In the genomic region with DNA sequence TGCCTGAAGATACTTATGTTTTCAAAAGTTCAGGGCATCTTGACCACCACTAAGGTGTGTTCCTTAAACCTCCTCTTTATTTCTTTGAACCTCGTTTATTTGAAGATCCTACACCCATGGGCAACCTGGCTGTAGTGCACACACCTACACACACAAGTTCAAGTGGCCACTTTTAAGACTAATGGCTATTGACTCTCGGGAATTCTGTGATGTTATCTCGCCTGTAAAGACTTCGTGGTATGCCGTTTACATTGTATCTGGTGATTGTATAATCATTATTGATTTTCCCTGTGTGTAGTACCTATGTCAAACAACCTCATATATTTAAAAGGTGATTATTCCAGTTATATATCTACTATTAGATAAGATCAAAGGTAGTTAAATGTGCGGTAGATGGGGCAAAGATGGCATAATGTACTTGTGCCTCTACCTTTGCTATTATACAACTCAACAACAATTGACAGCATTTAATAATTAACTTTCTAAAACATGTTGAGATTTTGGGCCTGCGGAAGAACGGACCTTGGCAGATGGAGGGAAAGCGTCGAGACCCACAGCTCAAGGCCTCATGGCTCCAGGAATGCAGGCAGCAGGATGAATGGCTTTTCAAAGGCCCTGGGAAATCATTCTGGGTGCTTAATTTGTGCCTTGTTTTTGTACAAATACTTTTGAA, we compare ENCODE assay signal across 26 cellular contexts. TPM values are rescaled to one million over a fixed set of nuclear protein-coding genes. Genes with fewer than 3 reads are reported as not detected.
A peak's percentile ranks its signal among the peaks of the same experiment; 100 is the strongest.
DNase-seq lines count a peak whose midpoint lies in the region; ATAC-seq and TF ChIP-seq lines count a peak whose summit lies in the region.
"Had no signal": no experiment of that assay in that cellular context is flagged by ENCODE, and none has a peak within 500 bp of the region (broad histone marks: within the 10 kb centered on the region; RNA-seq: fewer than 3 reads in every experiment).

No MANE protein-coding gene starts in this region.

- H3K27me3 Mint-ChIP-seq in MCF 10A (ENCODE audit: insufficient read depth, unreplicated experiment): no peaks in the 10 kb centered on the region
- H3K27me3 Mint-ChIP-seq: CD4-positive, alpha-beta memory T cell had no signal

- DNase-seq in T47D (ENCODE audit: low read depth in 1 of 2, low spot score in 1 of 2) (peak; percentile 26 to 84), MCF 10A (ENCODE audit: unreplicated experiment) (no peak), NCI-H748 treated with DMSO at 0.1 percent for 48 hours (lab: John Stamatoyannopoulos, UW) (peak; percentile 80), lower lobe of right lung (no peak), upper lobe of right lung (no peak), NCI-H128 (lab: John Stamatoyannopoulos, UW; ENCODE audit: unreplicated experiment) (no peak)
- no peak for DNase-seq in effector CD4-positive, alpha-beta T cell
- DNase-seq: 8988T; Calu3; CD4-positive, alpha-beta memory T cell; DMS53; GDM1; H9; HFFc6; KG1; MV-4-11; NCI-H1417 treated with DMSO at 0.1 percent for 48 hours; NCI-H2107; NCI-H2227 treated with DMSO at 0.1 percent for 48 hours; NCI-H510A treated with DMSO at 0.1 percent for 48 hours; OCI-M1 had no signal

- peak overlapping the region; percentile 62 for H3K27ac ChIP-seq in lower lobe of right lung
- peak overlapping the region; percentile 25 for H3K27ac ChIP-seq in upper lobe of right lung
- H3K27ac ChIP-seq: BLaER1 treated with 17β-estradiol and CSF1 and Interleukin-3, amounts not matched to agents 10 nM and 100 nM; HL-60; SJSA1 had no signal

- H3K27me3 ChIP-seq in lower lobe of right lung (ENCODE audit: low read depth) (no peaks in the 10 kb centered on the region), upper lobe of right lung (no peaks in the 10 kb centered on the region)
- H3K27me3 ChIP-seq: BLaER1 treated with 17β-estradiol and CSF1 and Interleukin-3, amounts not matched to agents 10 nM and 100 nM; SJSA1 had no signal

- intact Hi-C loops in MCF 10A (cut with micrococcal nuclease): no loop called here
- intact Hi-C loops in lower lobe of right lung (cut with DNase I): no loop called here
- intact Hi-C loops in upper lobe of right lung (cut with DNase I): no loop called here

- BruUV-seq in MCF 10A (replicated peaks; lab: Mats Ljungman, UMichigan): no TSS peak

- H3K4me3 Mint-ChIP-seq in MCF 10A (ENCODE audit: unreplicated experiment): no peak overlapping the region
- H3K4me3 Mint-ChIP-seq: CD4-positive, alpha-beta memory T cell; H9; HFFc6 had no signal

- no peaks in the 10 kb centered on the region for H3K9me3 ChIP-seq in lower lobe of right lung
- H3K9me3 ChIP-seq in upper lobe of right lung: no peaks in the 10 kb centered on the region

- no peaks in the 10 kb centered on the region for H3K36me3 Mint-ChIP-seq in MCF 10A (ENCODE audit: insufficient read depth, unreplicated experiment)
- H3K36me3 Mint-ChIP-seq: CD4-positive, alpha-beta memory T cell had no signal

- H3K4me3 ChIP-seq in lower lobe of right lung: no peak overlapping the region
- H3K4me3 ChIP-seq in upper lobe of right lung: no peak overlapping the region
- H3K4me3 ChIP-seq: BLaER1 treated with 17β-estradiol and CSF1 and Interleukin-3, amounts not matched to agents 10 nM and 100 nM; SJSA1 had no signal

- ATAC-seq in lower lobe of right lung (peak; percentile 87 to 88), upper lobe of right lung (peak; percentile 74), GM19035 (IDR thresholded peaks at IDR 0.05; ENCODE audit: unreplicated experiment) (no peak)

- CTCF ChIA-PET in MCF 10A (lab: Yijun Ruan, JAX): interaction anchor here (0.7 kb wide), 1 partner anchor 11 kb away, joined by 3 read pairs; no protein-coding TSS in a partner anchor

- POLR2A ChIA-PET in MCF 10A (lab: Yijun Ruan, JAX): no interaction called here

- H3K36me3 ChIP-seq in lower lobe of right lung (no peaks in the 10 kb centered on the region), upper lobe of right lung (no peaks in the 10 kb centered on the region)
- H3K36me3 ChIP-seq: BLaER1 treated with 17β-estradiol and CSF1 and Interleukin-3, amounts not matched to agents 10 nM and 100 nM; SJSA1 had no signal

- TF ChIP-seq CTCF in MCF 10A (IDR thresholded peaks at IDR 0.05; ENCODE audit: unreplicated experiment) (no peak), lower lobe of right lung (IDR thresholded peaks at IDR 0.05) (no peak), upper lobe of right lung (IDR thresholded peaks at IDR 0.05) (no peak)

- in situ Hi-C loops in T47D (cut with HindIII; ENCODE audit: low pct_unique_long_range_greater_than_20kb, low sequenced_read_pairs): no loop called here

- H3K4me1 Mint-ChIP-seq in MCF 10A (ENCODE audit: insufficient read depth, unreplicated experiment): peaks cover 4% of the 10 kb centered on the region
- H3K4me1 Mint-ChIP-seq: CD4-positive, alpha-beta memory T cell had no signal

- no peaks in the 10 kb centered on the region for H3K4me1 ChIP-seq in lower lobe of right lung
- H3K4me1 ChIP-seq in upper lobe of right lung: no peaks in the 10 kb centered on the region
- H3K4me1 ChIP-seq: BLaER1 treated with 17β-estradiol and CSF1 and Interleukin-3, amounts not matched to agents 10 nM and 100 nM; SJSA1 had no signal

- H3K9me3 Mint-ChIP-seq in MCF 10A (ENCODE audit: unreplicated experiment): no peaks in the 10 kb centered on the region
- H3K9me3 Mint-ChIP-seq: H9 had no signal

- H3K27ac Mint-ChIP-seq in MCF 10A (ENCODE audit: low read depth, unreplicated experiment): no peak overlapping the region
- H3K27ac Mint-ChIP-seq: CD4-positive, alpha-beta memory T cell; H9; HFFc6 had no signal

RNA-seq across cellular contexts. Expression of a gene that starts 51.4 kb away (rescaled TPM):
- 35.4 and 43.4 TPM in 2 replicates for total RNA-seq in MCF 10A (2022)
- 52.1 TPM for total RNA-seq in lower lobe of right lung
- 56.4 TPM for total RNA-seq in upper lobe of right lung
- total RNA-seq: Calu3; CD4-positive, alpha-beta memory T cell; T-helper 1 cell treated with Interleukin-12 subunit alpha and Interleukin-12 subunit beta and Interleukin-4 antibody, amounts not matched to agents 30 ng/mL and 1 ng/mL, for 36 hours had no signal

Comparison
In these comparisons a context has a peak if more than half of its experiments do, and no peak if none do; other contexts are left out.
1. DNase-seq: peak in T47D (2 of 2) and NCI-H748 treated with DMSO at 0.1 percent for 48 hours (single experiment); none in MCF 10A (single experiment), lower lobe of right lung (single experiment), upper lobe of right lung (single experiment), effector CD4-positive, alpha-beta T cell (single experiment) and NCI-H128 (single experiment).